Comparison of ENCODE assay signal across 26 cellular contexts in the genomic region with DNA sequence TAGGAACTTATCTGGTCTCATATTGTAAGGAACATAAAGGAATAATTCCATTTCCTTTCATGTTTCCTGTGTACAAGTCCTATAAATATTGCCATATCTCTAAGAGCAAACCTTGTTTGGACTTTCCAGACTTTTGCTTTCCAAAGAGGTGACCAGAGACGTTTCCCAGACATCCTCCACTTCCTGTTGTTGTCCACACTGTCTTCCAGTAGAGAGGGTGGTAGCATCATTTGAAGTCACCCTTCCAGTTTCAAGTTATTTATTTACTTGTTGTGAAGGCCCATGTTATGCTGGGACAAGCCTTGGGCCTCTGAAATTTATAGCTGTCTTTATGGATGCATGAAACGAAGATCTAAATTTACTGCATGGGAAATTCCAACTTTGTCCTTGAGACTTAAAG. TPM values are rescaled to one million over a fixed set of nuclear protein-coding genes. Genes with fewer than 3 reads are reported as not detected.
DNase-seq lines count a peak whose midpoint lies in the region; ATAC-seq and TF ChIP-seq lines count a peak whose summit lies in the region.
"Had no signal": no experiment of that assay in that cellular context is flagged by ENCODE, and none has a peak within 500 bp of the region (broad histone marks: within the 10 kb centered on the region; RNA-seq: fewer than 3 reads in every experiment).

No MANE protein-coding gene starts in this region.

- no peaks in the 10 kb centered on the region for H3K9me3 ChIP-seq in SJSA1 (replicated peaks)
- H3K9me3 ChIP-seq in tibial artery, result no peaks in the 10 kb centered on the region
- H3K9me3 ChIP-seq: A549, MG63 had no signal

- peak overlapping the region; percentile 3; the same call in 1 of the 2 replicates for H3K27ac ChIP-seq in SJSA1
- H3K27ac ChIP-seq in foreskin keratinocyte, result peak overlapping the region; percentile 12
- no peak overlapping the region for H3K27ac ChIP-seq in tibial artery
- H3K27ac ChIP-seq: A549 had no signal

- TF ChIP-seq CTCF in foreskin keratinocyte (conservative IDR thresholded peaks at IDR 0.05), result no peak
- no peak for TF ChIP-seq CTCF in mesothelial cell of epicardium (IDR thresholded peaks at IDR 0.05; ENCODE audit: unreplicated experiment)
- TF ChIP-seq CTCF in tibial artery (IDR thresholded peaks at IDR 0.05), result no peak

- intact Hi-C loops in tibial artery (cut with DNase I; ENCODE audit: low total_unique reads), result no loop called here
- intact Hi-C loops in activated CD4-positive, alpha-beta memory T cell treated with anti-CD3 and anti-CD28 coated beads for 36 hours (cut with micrococcal nuclease), result no loop called here

- no peaks in the 10 kb centered on the region for H3K27me3 ChIP-seq in SJSA1 (replicated peaks)
- H3K27me3 ChIP-seq in foreskin keratinocyte, result no peaks in the 10 kb centered on the region
- peaks cover 0 to 3% of the 10 kb centered on the region in 2 donors for H3K27me3 ChIP-seq in tibial artery
- H3K27me3 ChIP-seq: MG63 had no signal

- peaks cover 43% of the 10 kb centered on the region for H3K4me1 Mint-ChIP-seq in mesothelial cell of epicardium
- no peaks in the 10 kb centered on the region for H3K4me1 Mint-ChIP-seq in activated CD4-positive, alpha-beta memory T cell treated with anti-CD3 and anti-CD28 coated beads for 36 hours (ENCODE audit: low read depth)
- H3K4me1 Mint-ChIP-seq: CD4-positive, alpha-beta memory T cell had no signal

- CTCF ChIA-PET in activated CD4-positive, alpha-beta memory T cell treated with anti-CD3 and anti-CD28 coated beads for 36 hours (lab: Charles Lee), result no interaction called here

- DNase-seq in SJSA1 (ENCODE audit: low read depth in 1 of 2, low spot score in 2 of 2), result no peak
- no peak for DNase-seq in foreskin keratinocyte
- no peak for DNase-seq in mesothelial cell of epicardium (ENCODE audit: low spot score in 2 of 2, unreplicated experiment in 2 of 2)
- DNase-seq in tibial artery, result no peak
- DNase-seq in SHP77 treated with DMSO at 0.1 percent for 48 hours (lab: John Stamatoyannopoulos, UW), result no peak
- DNase-seq in activated CD4-positive, alpha-beta memory T cell treated with anti-CD3 and anti-CD28 coated beads for 36 hours, result no peak
- DNase-seq: AML-193; C1 segment of cervical spinal cord; CD4-positive, alpha-beta memory T cell; COR-L47; GOT3; HCEC 1CT; IMR-90; KG1; MG63; NCI-H1105 treated with DMSO at 0.1 percent for 48 hours; NCI-H146; NCI-H1930; NCI-H446; NCI-H524 treated with DMSO at 0.1 percent for 48 hours; NCI-H774; NK-92 treated with Interleukin-12 subunit alpha and Interleukin-12 subunit beta, amount 100 ng/mL, for 24 hours; Right ventricle myocardium superior; RPMI8226 had no signal

- H3K9me3 Mint-ChIP-seq in mesothelial cell of epicardium, result peaks cover 5% of the 10 kb centered on the region
- H3K9me3 Mint-ChIP-seq in activated CD4-positive, alpha-beta memory T cell treated with anti-CD3 and anti-CD28 coated beads for 36 hours, result no peaks in the 10 kb centered on the region

- H3K27me3 Mint-ChIP-seq in mesothelial cell of epicardium (ENCODE audit: low read depth), result no peaks in the 10 kb centered on the region
- H3K27me3 Mint-ChIP-seq in activated CD4-positive, alpha-beta memory T cell treated with anti-CD3 and anti-CD28 coated beads for 36 hours, result no peaks in the 10 kb centered on the region

- H3K27ac Mint-ChIP-seq in mesothelial cell of epicardium, result peak overlapping the region; percentile 84
- no peak overlapping the region for H3K27ac Mint-ChIP-seq in activated CD4-positive, alpha-beta memory T cell treated with anti-CD3 and anti-CD28 coated beads for 36 hours
- H3K27ac Mint-ChIP-seq: CD4-positive, alpha-beta memory T cell had no signal

- H3K4me1 ChIP-seq in SJSA1 (replicated peaks) (peaks cover 34% of the 10 kb centered on the region), foreskin keratinocyte (peaks cover 17% of the 10 kb centered on the region), tibial artery (no peaks in the 10 kb centered on the region)

- ATAC-seq in foreskin keratinocyte, result no peak
- no peak for ATAC-seq in GM19328 (IDR thresholded peaks at IDR 0.05; ENCODE audit: unreplicated experiment)
- ATAC-seq: A549 had no signal

- H3K4me3 ChIP-seq in SJSA1 (no peak overlapping the region), tibial artery (no peak overlapping the region)
- H3K4me3 ChIP-seq: A549, MG63 had no signal

- no peaks in the 10 kb centered on the region for H3K36me3 Mint-ChIP-seq in mesothelial cell of epicardium
- H3K36me3 Mint-ChIP-seq in activated CD4-positive, alpha-beta memory T cell treated with anti-CD3 and anti-CD28 coated beads for 36 hours, result no peaks in the 10 kb centered on the region
- H3K36me3 Mint-ChIP-seq: CD4-positive, alpha-beta memory T cell had no signal

- H3K36me3 ChIP-seq in SJSA1, result no peaks in the 10 kb centered on the region
- H3K36me3 ChIP-seq in tibial artery, result no peaks in the 10 kb centered on the region
- H3K36me3 ChIP-seq: MG63 had no signal

- POLR2A ChIA-PET in activated CD4-positive, alpha-beta memory T cell treated with anti-CD3 and anti-CD28 coated beads for 36 hours (lab: Charles Lee), result no interaction called here

- H3K4me3 Mint-ChIP-seq in mesothelial cell of epicardium, result no peak overlapping the region
- H3K4me3 Mint-ChIP-seq in activated CD4-positive, alpha-beta memory T cell treated with anti-CD3 and anti-CD28 coated beads for 36 hours, result no peak overlapping the region
- H3K4me3 Mint-ChIP-seq: CD4-positive, alpha-beta memory T cell had no signal

RNA-seq across cellular contexts. Expression of a gene that starts 10.6 kb away (rescaled TPM):
- 4.2 and 5.3 TPM in 2 replicates for total RNA-seq in SJSA1 (2014; rRNA removed; shearing (Covaris generic))
- total RNA-seq in foreskin keratinocyte (not detected in 2 replicates), mesothelial cell of epicardium (0.11 to 0.24 TPM (median 0.13 TPM) in 3 replicates)
- not detected in 2 replicates for polyA plus RNA-seq in foreskin keratinocyte
- total RNA-seq in activated CD4-positive, alpha-beta memory T cell treated with anti-CD3 and anti-CD28 coated beads for 36 hours, result not detected
- total RNA-seq: CD4-positive, alpha-beta memory T cell; IMR-90; Right ventricle myocardium superior had no signal
- polyA plus RNA-seq: CD4-positive, alpha-beta memory T cell; IMR-90 had no signal

Comparison
In these comparisons a context has a peak if more than half of its experiments do, and no peak if none do; other contexts are left out.
1. H3K27ac ChIP-seq: peak in SJSA1 (single experiment) and foreskin keratinocyte (single experiment); none in tibial artery (0 of 2).